15 cellular contexts compared by ENCODE assay signal in genomic region chr3:61912158-61912557, GRCh38.
DNase-seq lines count a peak whose midpoint lies in the region; ATAC-seq lines count a peak whose summit lies in the region.
"Had no signal": no experiment of that assay in that cellular context is flagged by ENCODE, and none has a peak within 500 bp of the region (broad histone marks: within the 10 kb centered on the region; RNA-seq: fewer than 3 reads in every experiment).

No MANE protein-coding gene starts in this region.

- intact Hi-C loops in activated CD4-positive, alpha-beta T cell treated with anti-CD3 and anti-CD28 coated beads, Interleukin-2, amount 10 ng/mL, durations not matched to agents 24 days and 14 days (cut with micrococcal nuclease), result no loop called here

- ATAC-seq in GM18502 (IDR thresholded peaks at IDR 0.05; ENCODE audit: poor library complexity, unreplicated experiment) (peak; percentile 90), GM19463 (IDR thresholded peaks at IDR 0.05; ENCODE audit: unreplicated experiment) (peak; percentile 79), HG02840 (IDR thresholded peaks at IDR 0.05; ENCODE audit: low FRiP score, unreplicated experiment) (peak; percentile 71), HG03439 (IDR thresholded peaks at IDR 0.05; ENCODE audit: unreplicated experiment) (peak; percentile 73)
- ATAC-seq: HepG2; Right ventricle myocardium inferior; stimulated activated memory B cell treated with anti-CD40 and anti-IgM and Interleukin-4, amounts not matched to agents 10 μg/mL and 1 μg/mL and 100 μg/mL, for 72 hours had no signal

- H3K4me1 Mint-ChIP-seq in activated CD4-positive, alpha-beta T cell treated with anti-CD3 and anti-CD28 coated beads, Interleukin-2, amount 10 ng/mL, durations not matched to agents 24 days and 14 days, result no peaks in the 10 kb centered on the region

- H3K36me3 Mint-ChIP-seq in activated CD4-positive, alpha-beta T cell treated with anti-CD3 and anti-CD28 coated beads, Interleukin-2, amount 10 ng/mL, durations not matched to agents 24 days and 14 days (ENCODE audit: low read depth), result no peaks in the 10 kb centered on the region
- H3K36me3 Mint-ChIP-seq: activated naive CD8-positive, alpha-beta T cell; stimulated activated memory B cell treated with anti-CD40 and anti-IgM and Interleukin-4, amounts not matched to agents 10 μg/mL and 1 μg/mL and 100 μg/mL, for 72 hours had no signal

- H3K4me3 Mint-ChIP-seq in activated CD4-positive, alpha-beta T cell treated with anti-CD3 and anti-CD28 coated beads, Interleukin-2, amount 10 ng/mL, durations not matched to agents 24 days and 14 days, result no peak overlapping the region
- H3K4me3 Mint-ChIP-seq: activated naive CD8-positive, alpha-beta T cell; stimulated activated memory B cell treated with anti-CD40 and anti-IgM and Interleukin-4, amounts not matched to agents 10 μg/mL and 1 μg/mL and 100 μg/mL, for 72 hours had no signal

- no peak for DNase-seq in KBM-7
- DNase-seq in activated CD4-positive, alpha-beta T cell treated with anti-CD3 and anti-CD28 coated beads, Interleukin-2, amount 10 ng/mL, durations not matched to agents 24 days and 14 days, result no peak
- DNase-seq in superior temporal gyrus (ENCODE audit: extremely low spot score), result no peak
- no peak for DNase-seq in DMS153 treated with DMSO at 0.1 percent for 48 hours (lab: John Stamatoyannopoulos, UW; ENCODE audit: unreplicated experiment)
- DNase-seq: central memory CD4-positive, alpha-beta T cell; NCI-H1105 treated with DMSO at 0.1 percent for 48 hours; NCI-H510A treated with DMSO at 0.1 percent for 48 hours had no signal

- in situ Hi-C loops in KBM-7 (cut with MboI; ENCODE audit: low pct_unique_long_range_greater_than_20kb, low sequenced_read_pairs), result no loop called here

- H3K9me3 Mint-ChIP-seq in activated CD4-positive, alpha-beta T cell treated with anti-CD3 and anti-CD28 coated beads, Interleukin-2, amount 10 ng/mL, durations not matched to agents 24 days and 14 days, result no peaks in the 10 kb centered on the region
- H3K9me3 Mint-ChIP-seq: stimulated activated memory B cell treated with anti-CD40 and anti-IgM and Interleukin-4, amounts not matched to agents 10 μg/mL and 1 μg/mL and 100 μg/mL, for 72 hours had no signal

- no peak overlapping the region for H3K27ac Mint-ChIP-seq in activated CD4-positive, alpha-beta T cell treated with anti-CD3 and anti-CD28 coated beads, Interleukin-2, amount 10 ng/mL, durations not matched to agents 24 days and 14 days
- H3K27ac Mint-ChIP-seq: activated naive CD8-positive, alpha-beta T cell; stimulated activated memory B cell treated with anti-CD40 and anti-IgM and Interleukin-4, amounts not matched to agents 10 μg/mL and 1 μg/mL and 100 μg/mL, for 72 hours had no signal

- H3K27me3 Mint-ChIP-seq in activated CD4-positive, alpha-beta T cell treated with anti-CD3 and anti-CD28 coated beads, Interleukin-2, amount 10 ng/mL, durations not matched to agents 24 days and 14 days, result peaks cover 4% of the 10 kb centered on the region
- H3K27me3 Mint-ChIP-seq: stimulated activated memory B cell treated with anti-CD40 and anti-IgM and Interleukin-4, amounts not matched to agents 10 μg/mL and 1 μg/mL and 100 μg/mL, for 72 hours had no signal
